ENCODE assay signal across 1 cellular context in genomic region chr1:154716614-154717372, GRCh38.
TF ChIP-seq lines count a peak whose summit lies in the region.

No MANE protein-coding gene starts in this region.

TF ChIP-seq in A549, 52 proteins besides CTCF, POLR2A, EP300 and RAD21 (continued from another document):
- TF ChIP-seq MYC (IDR thresholded peaks at IDR 0.05; ENCODE audit: borderline replicate concordance, low read length) (no peak), MAZ (IDR thresholded peaks at IDR 0.05; ENCODE audit: borderline replicate concordance, low read depth, low read length) (no peak), HOXB13 (CRISPR knock-in tag; IDR thresholded peaks at IDR 0.05; ENCODE audit: low read depth) (no peak), GATA3 (IDR thresholded peaks at IDR 0.05; ENCODE audit: borderline replicate concordance) (no peak), ELK1 (IDR thresholded peaks at IDR 0.05; ENCODE audit: low read depth, low read length) (no peak), RCOR1 (IDR thresholded peaks at IDR 0.05; ENCODE audit: low read depth, low read length) (no peak), RARB (CRISPR knock-in tag; IDR thresholded peaks at IDR 0.05) (no peak), FOSB (CRISPR knock-in tag; IDR thresholded peaks at IDR 0.05) (no peak), JUNB (IDR thresholded peaks at IDR 0.05) (no peak), PBX3 (IDR thresholded peaks at IDR 0.05) (no peak), HMGXB4 (CRISPR knock-in tag; IDR thresholded peaks at IDR 0.05; ENCODE audit: borderline replicate concordance) (no peak), KDM5A (IDR thresholded peaks at IDR 0.05) (no peak), ZNF302 (CRISPR knock-in tag; IDR thresholded peaks at IDR 0.05) (no peak), CHD2 (IDR thresholded peaks at IDR 0.05; ENCODE audit: low read length, partially characterized antibody) (no peak), FOSL2 (IDR thresholded peaks at IDR 0.05) (no peak), FOSL2 (CRISPR knock-in tag; IDR thresholded peaks at IDR 0.05) (no peak), HDAC2 (IDR thresholded peaks at IDR 0.05) (no peak), PHF8 (IDR thresholded peaks at IDR 0.05; ENCODE audit: borderline replicate concordance, low read depth) (no peak)
